Comparison of ENCODE assay signal across 1 cellular context in the genomic region with DNA sequence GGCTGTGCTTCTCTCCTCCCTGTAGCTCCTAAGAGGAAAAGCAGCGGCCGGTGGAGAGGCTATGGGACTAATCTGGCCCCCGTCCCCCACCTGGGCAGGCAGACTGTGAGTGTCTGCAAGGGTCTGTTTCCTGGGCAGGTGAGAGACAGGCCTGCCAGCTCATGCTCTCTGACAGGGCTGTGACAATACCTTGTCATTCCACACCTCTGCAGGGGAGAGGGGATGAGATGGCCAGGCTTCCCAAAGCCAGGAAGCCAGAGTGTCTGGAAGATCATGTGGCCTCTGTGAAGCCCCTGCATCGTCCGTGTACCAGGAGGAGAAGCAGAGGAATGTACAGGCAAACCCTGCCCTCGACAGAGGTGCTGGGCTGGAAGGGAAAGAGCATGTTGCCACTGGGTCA.
A peak's percentile ranks its signal among the peaks of the same experiment; 100 is the strongest.
TF ChIP-seq lines count a peak whose summit lies in the region.

No MANE protein-coding gene starts in this region.

TF ChIP-seq in HepG2, 621 proteins besides CTCF, POLR2A, EP300 and RAD21 (continued from another document):
- TF ChIP-seq, protein P1, sequence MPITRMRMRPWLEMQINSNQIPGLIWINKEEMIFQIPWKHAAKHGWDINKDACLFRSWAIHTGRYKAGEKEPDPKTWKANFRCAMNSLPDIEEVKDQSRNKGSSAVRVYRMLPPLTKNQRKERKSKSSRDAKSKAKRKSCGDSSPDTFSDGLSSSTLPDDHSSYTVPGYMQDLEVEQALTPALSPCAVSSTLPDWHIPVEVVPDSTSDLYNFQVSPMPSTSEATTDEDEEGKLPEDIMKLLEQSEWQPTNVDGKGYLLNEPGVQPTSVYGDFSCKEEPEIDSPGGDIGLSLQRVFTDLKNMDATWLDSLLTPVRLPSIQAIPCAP (CRISPR knock-in tag; IDR thresholded peaks at IDR 0.05; ENCODE audit: low read depth) = no peak
- peak; percentile 94 for TF ChIP-seq ZSCAN25 (CRISPR knock-in tag; IDR thresholded peaks at IDR 0.05)
